In the genomic region with DNA sequence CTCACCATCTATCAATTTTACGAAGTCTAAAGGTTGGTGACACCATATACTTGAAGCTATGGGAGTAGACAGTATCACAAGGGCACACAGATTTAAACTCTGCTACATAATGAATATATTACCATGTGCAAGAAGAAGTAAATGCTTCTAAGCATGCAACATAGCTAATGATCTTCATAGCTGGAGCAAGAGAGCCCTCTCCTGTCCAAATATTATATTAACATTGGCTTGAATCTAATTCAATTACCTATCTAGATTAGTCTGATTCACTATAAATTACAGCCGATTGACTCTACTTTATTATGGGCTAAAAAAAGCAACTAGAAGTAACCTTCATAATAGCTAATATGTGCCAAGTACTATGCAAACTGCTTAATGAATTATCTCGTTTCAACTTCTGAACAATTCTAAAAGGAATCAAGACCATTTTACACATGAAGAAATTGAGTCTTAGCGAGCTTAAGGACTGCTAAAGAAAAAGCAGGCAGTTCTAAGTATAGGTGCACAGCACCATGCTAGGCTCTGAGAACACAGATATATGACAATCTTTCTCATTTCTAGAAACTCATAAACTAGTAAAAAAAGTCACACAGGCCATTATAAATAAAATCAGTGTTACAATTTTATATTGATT, we compare ENCODE assay signal across 8 cellular contexts. TPM values are rescaled to one million over a fixed set of nuclear protein-coding genes. Genes with fewer than 3 reads are reported as not detected.
DNase-seq lines count a peak whose midpoint lies in the region; ATAC-seq and TF ChIP-seq lines count a peak whose summit lies in the region.

No MANE protein-coding gene starts in this region.

- H3K27ac ChIP-seq in 22Rv1, result no peak overlapping the region

- no peak for DNase-seq in GM13977 (ENCODE audit: low spot score)
- peak; percentile 43 for DNase-seq in NCI-H748 (lab: John Stamatoyannopoulos, UW; ENCODE audit: unreplicated experiment)
- no peak for DNase-seq in chondrocyte (ENCODE audit: low spot score)
- DNase-seq in neural crest cell (ENCODE audit: low read depth, low spot score), result no peak

- H3K36me3 Mint-ChIP-seq in chondrocyte (ENCODE audit: low read depth) (peaks cover 5% of the 10 kb centered on the region), neural crest cell (ENCODE audit: low read depth) (no peaks in the 10 kb centered on the region)

- H3K4me3 Mint-ChIP-seq in chondrocyte (ENCODE audit: unreplicated experiment), result no peak overlapping the region
- no peak overlapping the region for H3K4me3 Mint-ChIP-seq in neural crest cell

- H3K27me3 Mint-ChIP-seq in chondrocyte (ENCODE audit: low read depth), result no peaks in the 10 kb centered on the region
- no peaks in the 10 kb centered on the region for H3K27me3 Mint-ChIP-seq in neural crest cell (ENCODE audit: low read depth)

- in situ Hi-C loops in GM13977 (cut with MboI; ENCODE audit: low pct_unique_long_range_greater_than_20kb, low sequenced_read_pairs, unreplicated experiment), result no loop called here

- H3K9me3 Mint-ChIP-seq in chondrocyte (ENCODE audit: low read depth) (no peaks in the 10 kb centered on the region), neural crest cell (no peaks in the 10 kb centered on the region)

- TF ChIP-seq CTCF in 22Rv1 (IDR thresholded peaks at IDR 0.05), result peak; percentile 71
- peak; percentile 44 for TF ChIP-seq CTCF in GM13977 (IDR thresholded peaks at IDR 0.05; ENCODE audit: extremely low read depth, insufficient read depth, missing control alignments)
- peak; percentile 90 for TF ChIP-seq CTCF in chondrocyte (IDR thresholded peaks at IDR 0.05)
- peak; percentile 76 for TF ChIP-seq CTCF in neural crest cell (conservative IDR thresholded peaks at IDR 0.05)

- H3K4me1 Mint-ChIP-seq in chondrocyte (ENCODE audit: low read depth), result no peaks in the 10 kb centered on the region
- H3K4me1 Mint-ChIP-seq in neural crest cell, result no peaks in the 10 kb centered on the region

- no peak overlapping the region for H3K27ac Mint-ChIP-seq in chondrocyte (ENCODE audit: unreplicated experiment)
- no peak overlapping the region for H3K27ac Mint-ChIP-seq in neural crest cell (ENCODE audit: unreplicated experiment)

- ATAC-seq in HG02884 (IDR thresholded peaks at IDR 0.05; ENCODE audit: unreplicated experiment), result no peak
- no peak for ATAC-seq in HG03457 (IDR thresholded peaks at IDR 0.05; ENCODE audit: unreplicated experiment)
- no peak for ATAC-seq in GM18870 (IDR thresholded peaks at IDR 0.05; ENCODE audit: unreplicated experiment)

RNA-seq across cellular contexts. Expression of gene FRA10AC1, which starts 21.9 kb away (rescaled TPM):
- 11.8 to 15.2 TPM (median 13.2 TPM) in 3 replicates for total RNA-seq in chondrocyte
- total RNA-seq in neural crest cell, result 12.5 and 14.2 TPM in 2 replicates
